ENCODE assay signal across 15 cellular contexts in the genomic region with DNA sequence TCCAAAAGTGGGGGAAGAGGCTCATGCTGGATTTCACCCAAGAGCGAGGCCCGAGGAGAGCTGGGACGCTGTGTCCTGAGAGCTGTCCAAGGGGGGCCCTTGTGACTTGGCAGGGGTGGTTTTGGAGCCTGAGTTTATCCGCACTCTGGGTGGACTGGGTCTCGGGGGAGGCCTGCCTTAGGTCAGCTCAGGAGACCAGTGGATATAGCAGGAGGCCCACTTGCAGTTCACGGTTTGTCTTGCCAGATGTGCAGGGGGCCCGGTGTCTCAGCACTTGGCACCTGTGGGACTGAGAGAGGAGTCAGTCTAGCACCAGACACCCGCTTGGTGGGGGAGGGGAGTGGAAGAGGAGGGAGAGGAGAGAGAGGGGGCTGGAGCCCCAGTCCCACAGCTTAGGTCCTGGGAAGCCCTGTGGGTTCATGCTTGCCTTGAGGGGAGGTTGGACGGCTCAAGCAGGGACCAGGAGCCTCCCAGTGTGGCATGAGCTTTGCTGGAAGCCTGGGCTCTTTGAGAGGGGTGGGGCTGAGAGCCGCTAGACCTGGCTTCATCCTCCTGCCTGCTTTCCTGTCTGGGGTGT. TPM values are rescaled to one million over a fixed set of nuclear protein-coding genes. Genes with fewer than 3 reads are reported as not detected.
DNase-seq lines count a peak whose midpoint lies in the region; FAIRE-seq and TF ChIP-seq lines count a peak whose summit lies in the region.
"Had no signal": no experiment of that assay in that cellular context is flagged by ENCODE, and none has a peak within 500 bp of the region (broad histone marks: within the 10 kb centered on the region; RNA-seq: fewer than 3 reads in every experiment).

No MANE protein-coding gene starts in this region.

- H3K4me3 ChIP-seq in GM23248 (no peak overlapping the region), esophagus squamous epithelium (peak overlapping the region in 1 of 4 donors; percentile 26)

- TF ChIP-seq POLR2A in esophagus squamous epithelium (IDR thresholded peaks at IDR 0.05), result no peak

- 0 out of 2 replicates have a peak, but pooled peaks cover 5% of the 10 kb centered on the region for H3K36me3 ChIP-seq in GM23248 (ENCODE audit: low read depth)
- no peaks in the 10 kb centered on the region for H3K36me3 ChIP-seq in esophagus squamous epithelium

- no peaks in the 10 kb centered on the region for H3K27me3 ChIP-seq in GM23248 (replicated peaks; ENCODE audit: insufficient read depth)
- no peaks in the 10 kb centered on the region for H3K27me3 ChIP-seq in esophagus squamous epithelium

- intact Hi-C loops in esophagus squamous epithelium (cut with DNase I), result no loop called here

- 43 to 47% methylated on average over 10 of the region's 10 CpGs for WGBS in GM23248 (ENCODE audit: low coverage in 1 of 2, low lambda C conversion rate in 2 of 2, missing lambda C conversion rate in 2 of 2), 2 experiments
- 38 to 44% methylated on average over 4 to 8 of the region's 10 CpGs for WGBS in esophagus squamous epithelium, 2 donors

- no peaks in the 10 kb centered on the region for H4K20me1 ChIP-seq in GM23248 (ENCODE audit: insufficient read depth)

- no peak for TF ChIP-seq CTCF in esophagus squamous epithelium (IDR thresholded peaks at IDR 0.05)

- H3K79me2 ChIP-seq in GM23248 (ENCODE audit: insufficient read depth), result peaks cover 88% of the 10 kb centered on the region

- in situ Hi-C loops in GM23248 (cut with MboI), result no loop called here

- FAIRE-seq in RCC 7860 (lab: Jason Lieb, UNC), result no peak
- FAIRE-seq in urothelium cell line (lab: Jason Lieb, UNC), result no peak

- no peak overlapping the region for H2AFZ ChIP-seq in GM23248

- no peak overlapping the region for H3K4me2 ChIP-seq in GM23248 (ENCODE audit: unreplicated experiment)

- H3K9me2 ChIP-seq in GM23248 (ENCODE audit: insufficient read depth), result no peaks in the 10 kb centered on the region

- H3K27ac ChIP-seq in GM23248 (no peak overlapping the region), esophagus squamous epithelium (peak overlapping the region in 3 of 4 donors; percentile 65 to 84 (median 78)), substantia nigra (ENCODE audit: low read depth, low read length, poor library complexity, severe bottlenecking) (no peak overlapping the region)

- peak; percentile 16 for DNase-seq in GM23248
- no peak for DNase-seq in esophagus squamous epithelium (lab: John Stamatoyannopoulos, UW)
- DNase-seq in midbrain (lab: John Stamatoyannopoulos, UW), result peak; percentile 52
- peak in 31 of 49 donors; percentile 5 to 63 (median 31) for DNase-seq in substantia nigra (lab: John Stamatoyannopoulos, UW)
- no peak for DNase-seq in hippocampal formation (lab: John Stamatoyannopoulos, UW)
- no peak for DNase-seq in RCC 7860 (ENCODE audit: low spot score)
- no peak for DNase-seq in urothelium cell line (ENCODE audit: low spot score)
- DNase-seq in RPMI8226, result no peak
- DNase-seq: activated CD4-positive, alpha-beta T cell treated with anti-CD3 and anti-CD28 coated beads, Interleukin-2, amount 50 U/mL, for 4 hours; AML-193; DMS53; foreskin melanocyte; HCEC 1CT; NCI-H1694; stimulated activated naive CD8-positive, alpha-beta T cell treated with anti-CD3 and anti-CD28 coated beads, Interleukin-15, Interleukin-2, amounts not matched to agents 100 U/mL and 50 U/mL, for 24 hours had no signal

- H3K9me3 ChIP-seq in GM23248 (ENCODE audit: low read depth) (no peaks in the 10 kb centered on the region), esophagus squamous epithelium (peaks cover 0 to 9% (median 5%) of the 10 kb centered on the region in 3 donors)

- H3K9ac ChIP-seq in GM23248, result no peak overlapping the region

- no peaks in the 10 kb centered on the region for H3F3A ChIP-seq in GM23248 (ENCODE audit: insufficient read depth)

- H3K4me1 ChIP-seq in GM23248 (ENCODE audit: insufficient read depth) (peaks cover 7% of the 10 kb centered on the region; the same call in 1 of the 2 replicates), esophagus squamous epithelium (peaks cover 4 to 38% (median 20%) of the 10 kb centered on the region in 3 donors)

RNA-seq across cellular contexts. Expression of gene PARVB, which starts 33.4 kb away (rescaled TPM):
- 141 and 143 TPM in 2 replicates for total RNA-seq in GM23248 (2014; rRNA removed; shearing (Covaris generic))
- 52.6 and 53.2 TPM in 2 replicates for polyA plus RNA-seq in GM23248 (2016; fragmentation: Nextera tagmentation; extraction: Ambion mirVana)
- 10 to 100 TPM in 2 of 4 donors, 1 to 10 TPM in 2; 3.3 to 20.8 (median 11.7) TPM for total RNA-seq in esophagus squamous epithelium

Comparison
In these comparisons a context has a peak if more than half of its experiments do, and no peak if none do; other contexts are left out.
1. DNase-seq: peak in GM23248 (single experiment), midbrain (single experiment) and substantia nigra (31 of 49); none in esophagus squamous epithelium (single experiment), hippocampal formation (0 of 2), RCC 7860 (single experiment), urothelium cell line (single experiment) and RPMI8226 (single experiment).
2. H3K27ac ChIP-seq: peak in esophagus squamous epithelium (3 of 4); none in GM23248 (single experiment) and substantia nigra (single experiment).